6 cellular contexts compared by ENCODE assay signal in the genomic region with DNA sequence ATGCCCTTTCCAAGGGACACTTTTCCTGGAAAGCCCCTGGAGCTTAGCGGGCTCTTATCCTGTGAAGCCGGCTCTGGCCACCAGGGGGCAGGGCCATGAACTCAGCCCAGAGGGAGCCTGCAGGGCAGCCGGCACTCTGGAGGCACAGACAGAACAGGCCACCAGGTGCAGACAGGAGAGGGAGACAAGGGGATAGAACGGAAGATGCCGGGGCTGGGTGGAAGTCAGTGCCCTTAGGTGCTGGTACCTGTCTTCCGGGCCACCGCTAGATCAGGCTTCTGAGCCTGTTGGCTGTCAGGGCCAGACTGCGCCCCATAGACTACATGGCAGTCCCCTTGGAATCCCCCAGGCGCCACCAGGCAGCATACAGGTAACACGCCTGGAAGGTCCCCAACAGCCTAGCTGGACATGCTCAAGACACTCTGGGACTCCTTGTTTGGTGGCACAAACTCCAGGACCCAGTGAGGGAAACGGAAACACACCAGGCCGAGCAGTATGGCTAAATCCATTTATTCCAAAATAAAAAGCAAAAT. TPM values are rescaled to one million over a fixed set of nuclear protein-coding genes. Genes with fewer than 3 reads are reported as not detected.
"Had no signal": no experiment of that assay in that cellular context is flagged by ENCODE, and none has a peak within 500 bp of the region (broad histone marks: within the 10 kb centered on the region; RNA-seq: fewer than 3 reads in every experiment).

No MANE protein-coding gene starts in this region.

RNA-seq across cellular contexts. Expression of gene GOLGA8O, which starts 14.9 kb away (rescaled TPM):
- total RNA-seq: bronchial epithelial cell, occipital lobe, SJCRH30, vagina had no signal

RNA-seq across cellular contexts. Expression of gene GOLGA8K, which starts 37.4 kb away (rescaled TPM):
- total RNA-seq: myocyte had no signal
- polyA plus RNA-seq: liver had no signal
